Comparison of ENCODE assay signal across 8 cellular contexts in genomic region chr7:6614941-6615737, GRCh38. TPM values are rescaled to one million over a fixed set of nuclear protein-coding genes. Genes with fewer than 3 reads are reported as not detected.
A peak's percentile ranks its signal among the peaks of the same experiment; 100 is the strongest.
DNase-seq lines count a peak whose midpoint lies in the region; ATAC-seq and TF ChIP-seq lines count a peak whose summit lies in the region.

Gene ZNF853, plus strand, starts transcription at chr7:6615610. Its CDS starts 565 bp downstream, at chr7:6616175.

- POLR2A ChIA-PET in GM10248 (lab: Yijun Ruan, JAX): no interaction called here

- DNase-seq in activated CD4-positive, alpha-beta T cell treated with anti-CD3 and anti-CD28 coated beads, Interleukin-2, amount 10 ng/mL, durations not matched to agents 24 days and 14 days: no peak
- DNase-seq in activated CD4-positive, alpha-beta T cell treated with anti-CD3 and anti-CD28 coated beads for 4 hours: no peak
- peak in 31 of 58 donors; percentile 3 to 55 (median 19) for DNase-seq in anterior cingulate cortex (lab: John Stamatoyannopoulos, UW)
- DNase-seq in spleen: peak; percentile 81
- DNase-seq in CD1c-positive myeloid dendritic cell (ENCODE audit: extremely low spot score): no peak
- DNase-seq in GM10248 (ENCODE audit: extremely low spot score): no peak

- ATAC-seq in HG03039 (IDR thresholded peaks at IDR 0.05; ENCODE audit: unreplicated experiment): no peak

- H3K27me3 ChIP-seq in iPS-15b (ENCODE audit: control insufficient read depth, insufficient read depth, low read length): no peaks in the 10 kb centered on the region
- H3K27me3 ChIP-seq in spleen (replicated peaks in 1 of 7): peaks cover 0 to 35% (median 0%) of the 10 kb centered on the region in 7 donors

- TF ChIP-seq POLR2A in spleen (IDR thresholded peaks at IDR 0.05): no peak

- TF ChIP-seq CTCF in spleen (IDR thresholded peaks at IDR 0.05 in 8 of 11, conservative IDR thresholded peaks at IDR 0.05 in 3 of 11) (peak in 1 of 11 experiments; percentile 10), GM10248 (IDR thresholded peaks at IDR 0.05; ENCODE audit: control extremely low read depth, extremely low read depth, low read depth, missing control alignments) (no peak)

- H3K4me3 Mint-ChIP-seq in activated CD4-positive, alpha-beta T cell treated with anti-CD3 and anti-CD28 coated beads, Interleukin-2, amount 10 ng/mL, durations not matched to agents 24 days and 14 days: peak within 1 kb of the TSS; percentile 79

- H3K4me3 ChIP-seq in iPS-15b (ENCODE audit: low read depth, low read length): peak within 1 kb of the TSS; percentile 65
- peak within 1 kb of the TSS; percentile 51 to 84 (median 65) for H3K4me3 ChIP-seq in spleen

- H3K9me3 ChIP-seq in iPS-15b (ENCODE audit: control insufficient read depth, insufficient read depth, low read length): no peaks in the 10 kb centered on the region
- no peaks in the 10 kb centered on the region for H3K9me3 ChIP-seq in spleen

- peaks cover 9% of the 10 kb centered on the region for H3K4me1 Mint-ChIP-seq in activated CD4-positive, alpha-beta T cell treated with anti-CD3 and anti-CD28 coated beads, Interleukin-2, amount 10 ng/mL, durations not matched to agents 24 days and 14 days

- CTCF ChIA-PET in GM10248 (lab: Yijun Ruan, JAX): no interaction called here

- H3K4me1 ChIP-seq in iPS-15b (ENCODE audit: control insufficient read depth, insufficient read depth, low read length) (peaks cover 6% of the 10 kb centered on the region), spleen (peaks cover 4 to 38% (median 21%) of the 10 kb centered on the region in 6 donors)

- intact Hi-C loops in activated CD4-positive, alpha-beta T cell treated with anti-CD3 and anti-CD28 coated beads, Interleukin-2, amount 10 ng/mL, durations not matched to agents 24 days and 14 days (cut with micrococcal nuclease): no loop called here
- intact Hi-C loops in spleen (cut with DNase I; ENCODE audit: low total_unique reads): no loop called here

- peaks cover 38% of the 10 kb centered on the region for H3K27me3 Mint-ChIP-seq in activated CD4-positive, alpha-beta T cell treated with anti-CD3 and anti-CD28 coated beads, Interleukin-2, amount 10 ng/mL, durations not matched to agents 24 days and 14 days

- peaks cover 3% of the 10 kb centered on the region for H3K36me3 Mint-ChIP-seq in activated CD4-positive, alpha-beta T cell treated with anti-CD3 and anti-CD28 coated beads, Interleukin-2, amount 10 ng/mL, durations not matched to agents 24 days and 14 days (ENCODE audit: low read depth)

- no peaks in the 10 kb centered on the region for H3K9me3 Mint-ChIP-seq in activated CD4-positive, alpha-beta T cell treated with anti-CD3 and anti-CD28 coated beads, Interleukin-2, amount 10 ng/mL, durations not matched to agents 24 days and 14 days

- H3K27ac ChIP-seq in spleen: peak within 1 kb of the TSS in 6 of 8 donors; percentile 13 to 73 (median 44)

- H3K27ac Mint-ChIP-seq in activated CD4-positive, alpha-beta T cell treated with anti-CD3 and anti-CD28 coated beads, Interleukin-2, amount 10 ng/mL, durations not matched to agents 24 days and 14 days: peak within 1 kb of the TSS; percentile 62

- H3K9ac ChIP-seq in iPS-15b (ENCODE audit: low read depth, low read length): peak within 1 kb of the TSS; percentile 12

- 5 to 25% (median 9%) methylated on average over 12 to 94 of the region's 94 CpGs for WGBS in spleen, 5 donors

- H3K36me3 ChIP-seq in iPS-15b (ENCODE audit: control insufficient read depth, insufficient read depth, low read length) (no peaks in the 10 kb centered on the region), spleen (peaks cover 0 to 9% (median 0%) of the 10 kb centered on the region in 6 donors)

RNA-seq across cellular contexts. Expression of gene ZNF853, which starts in this region (rescaled TPM):
- total RNA-seq in activated CD4-positive, alpha-beta T cell treated with anti-CD3 and anti-CD28 coated beads, Interleukin-2, amount 10 ng/mL, durations not matched to agents 24 days and 14 days: 0.33 and 0.42 TPM in 2 replicates
- total RNA-seq in spleen: 10 to 100 TPM in 1 of 7 donors, 1 to 10 TPM in 6; 3.7 to 10.1 (median 5.8) TPM
- 1 to 10 TPM; 1.3 to 2.3 (median 1.5) TPM for polyA plus RNA-seq in spleen

Comparison
In these comparisons a context has a peak if more than half of its experiments do, and no peak if none do; other contexts are left out.
1. DNase-seq: peak in anterior cingulate cortex (31 of 58) and spleen (single experiment); none in activated CD4-positive, alpha-beta T cell treated with anti-CD3 and anti-CD28 coated beads, Interleukin-2, amount 10 ng/mL, durations not matched to agents 24 days and 14 days (single experiment), activated CD4-positive, alpha-beta T cell treated with anti-CD3 and anti-CD28 coated beads for 4 hours (0 of 2), CD1c-positive myeloid dendritic cell (single experiment) and GM10248 (single experiment).